In genomic region chr19:39467941-39468340, GRCh38 we compare ENCODE assay signal across 19 cellular contexts. TPM values are rescaled to one million over a fixed set of nuclear protein-coding genes. Genes with fewer than 3 reads are reported as not detected.
DNase-seq lines count a peak whose midpoint lies in the region; ATAC-seq and TF ChIP-seq lines count a peak whose summit lies in the region.
"Had no signal": no experiment of that assay in that cellular context is flagged by ENCODE, and none has a peak within 500 bp of the region (broad histone marks: within the 10 kb centered on the region; RNA-seq: fewer than 3 reads in every experiment).

No MANE protein-coding gene starts in this region.

- H3K4me3 Mint-ChIP-seq in activated CD4-positive, alpha-beta T cell treated with anti-CD3 and anti-CD28 coated beads, Interleukin-2, amount 10 ng/mL, durations not matched to agents 7 days and 5 days, result no peak overlapping the region
- H3K4me3 Mint-ChIP-seq in T-helper 17 cell (no peak overlapping the region), endothelial cell (ENCODE audit: unreplicated experiment) (peak overlapping the region; percentile 7)
- H3K4me3 Mint-ChIP-seq: CD4-positive, CD25-positive, alpha-beta regulatory T cell; CD8-positive, alpha-beta memory T cell; GM23338 had no signal

- peaks cover 100% of the 10 kb centered on the region for H3K36me3 ChIP-seq in BLaER1

- ATAC-seq in T-helper 17 cell (no peak), HG03442 (IDR thresholded peaks at IDR 0.05; ENCODE audit: unreplicated experiment) (no peak)
- ATAC-seq: GM23338 had no signal

- peaks cover 51% of the 10 kb centered on the region for H3K36me3 Mint-ChIP-seq in activated CD4-positive, alpha-beta T cell treated with anti-CD3 and anti-CD28 coated beads, Interleukin-2, amount 10 ng/mL, durations not matched to agents 7 days and 5 days (ENCODE audit: low read depth)
- peaks cover 16% of the 10 kb centered on the region for H3K36me3 Mint-ChIP-seq in T-helper 17 cell (ENCODE audit: low read depth)
- peaks cover 60% of the 10 kb centered on the region for H3K36me3 Mint-ChIP-seq in endothelial cell (ENCODE audit: low read depth, unreplicated experiment)

- CTCF ChIA-PET in activated CD4-positive, alpha-beta T cell treated with anti-CD3 and anti-CD28 coated beads, Interleukin-2, amount 10 ng/mL, durations not matched to agents 7 days and 5 days (lab: Charles Lee), result no interaction called here

- no peak for DNase-seq in activated CD4-positive, alpha-beta T cell treated with anti-CD3 and anti-CD28 coated beads, Interleukin-2, amount 10 ng/mL, durations not matched to agents 7 days and 5 days
- no peak for DNase-seq in activated CD4-positive, alpha-beta T cell treated with anti-CD3 and anti-CD28 coated beads for 48 hours
- no peak for DNase-seq in T-helper 17 cell
- DNase-seq in endothelial cell (ENCODE audit: low spot score), result no peak
- DNase-seq in 8988T, result no peak
- DNase-seq: C1 segment of cervical spinal cord; CD4-positive, CD25-positive, alpha-beta regulatory T cell; CD8-positive, alpha-beta memory T cell; COR-L47; DMS 273 treated with DMSO at 0.1 percent for 48 hours; DMS53; DND-41; EL had no signal

- H3K9ac ChIP-seq in BLaER1, result no peak overlapping the region

- peak overlapping the region; percentile 69 for H3K4me2 ChIP-seq in BLaER1
- H3K4me2 ChIP-seq: GM23338 had no signal

- H3K9me3 ChIP-seq in BLaER1, result no peaks in the 10 kb centered on the region
- H3K9me3 ChIP-seq in T-helper 17 cell (ENCODE audit: control insufficient read depth, low read length, poor library complexity, severe bottlenecking), result no peaks in the 10 kb centered on the region

- peak overlapping the region; percentile 66 for H3K27ac ChIP-seq in BLaER1
- H3K27ac ChIP-seq: 22Rv1 had no signal

- peak overlapping the region; percentile 38 for H3K27ac Mint-ChIP-seq in activated CD4-positive, alpha-beta T cell treated with anti-CD3 and anti-CD28 coated beads, Interleukin-2, amount 10 ng/mL, durations not matched to agents 7 days and 5 days
- peak overlapping the region; percentile 41 for H3K27ac Mint-ChIP-seq in T-helper 17 cell
- no peak overlapping the region for H3K27ac Mint-ChIP-seq in endothelial cell (ENCODE audit: unreplicated experiment)
- H3K27ac Mint-ChIP-seq: CD4-positive, CD25-positive, alpha-beta regulatory T cell; GM23338 had no signal

- TF ChIP-seq CTCF in endothelial cell (IDR thresholded peaks at IDR 0.05; ENCODE audit: unreplicated experiment), result no peak

- no peaks in the 10 kb centered on the region for H3K27me3 ChIP-seq in BLaER1

- H3K4me1 ChIP-seq in BLaER1, result peaks cover 55% of the 10 kb centered on the region

- H3K27me3 Mint-ChIP-seq in activated CD4-positive, alpha-beta T cell treated with anti-CD3 and anti-CD28 coated beads, Interleukin-2, amount 10 ng/mL, durations not matched to agents 7 days and 5 days, result no peaks in the 10 kb centered on the region
- H3K27me3 Mint-ChIP-seq in T-helper 17 cell (no peaks in the 10 kb centered on the region), endothelial cell (ENCODE audit: unreplicated experiment) (peaks cover 11% of the 10 kb centered on the region)
- H3K27me3 Mint-ChIP-seq: CD4-positive, CD25-positive, alpha-beta regulatory T cell; CD8-positive, alpha-beta memory T cell had no signal

- POLR2A ChIA-PET in activated CD4-positive, alpha-beta T cell treated with anti-CD3 and anti-CD28 coated beads, Interleukin-2, amount 10 ng/mL, durations not matched to agents 7 days and 5 days (lab: Charles Lee), result no interaction called here

- peaks cover 4% of the 10 kb centered on the region for H3K4me1 Mint-ChIP-seq in activated CD4-positive, alpha-beta T cell treated with anti-CD3 and anti-CD28 coated beads, Interleukin-2, amount 10 ng/mL, durations not matched to agents 7 days and 5 days
- H3K4me1 Mint-ChIP-seq in T-helper 17 cell (peaks cover 11% of the 10 kb centered on the region), endothelial cell (ENCODE audit: unreplicated experiment) (no peaks in the 10 kb centered on the region)
- H3K4me1 Mint-ChIP-seq: GM23338 had no signal

- H4K20me1 ChIP-seq in BLaER1, result peaks cover 55% of the 10 kb centered on the region

- H3K9me3 Mint-ChIP-seq in activated CD4-positive, alpha-beta T cell treated with anti-CD3 and anti-CD28 coated beads, Interleukin-2, amount 10 ng/mL, durations not matched to agents 7 days and 5 days, result no peaks in the 10 kb centered on the region
- no peaks in the 10 kb centered on the region for H3K9me3 Mint-ChIP-seq in endothelial cell (ENCODE audit: unreplicated experiment)
- H3K9me3 Mint-ChIP-seq: CD8-positive, alpha-beta memory T cell; GM23338 had no signal

- H3K4me3 ChIP-seq in BLaER1, result no peak overlapping the region
- H3K4me3 ChIP-seq: GM23338 had no signal

RNA-seq across cellular contexts. Expression of gene TIMM50, which starts 12.7 kb away (rescaled TPM):
- 10 to 100 TPM; 45.7 to 56.8 TPM for total RNA-seq in activated CD4-positive, alpha-beta T cell treated with anti-CD3 and anti-CD28 coated beads, Interleukin-2, amount 10 ng/mL, durations not matched to agents 7 days and 5 days
- total RNA-seq in T-helper 17 cell (10 to 100 TPM; 44.9 to 53.0 TPM), endothelial cell (ENCODE audit: unreplicated experiment) (86.2 TPM)

RNA-seq across cellular contexts. Expression of gene SUPT5H, which starts 22.6 kb away (rescaled TPM):
- total RNA-seq in activated CD4-positive, alpha-beta T cell treated with anti-CD3 and anti-CD28 coated beads, Interleukin-2, amount 10 ng/mL, durations not matched to agents 7 days and 5 days, result 100 to 1,000 TPM; 144 to 150 TPM
- total RNA-seq in T-helper 17 cell (100 to 1,000 TPM; 346 to 352 TPM), endothelial cell (ENCODE audit: unreplicated experiment) (139 TPM)

RNA-seq across cellular contexts. Expression of gene DLL3, which starts 30.8 kb away (rescaled TPM):
- total RNA-seq in activated CD4-positive, alpha-beta T cell treated with anti-CD3 and anti-CD28 coated beads, Interleukin-2, amount 10 ng/mL, durations not matched to agents 7 days and 5 days, result under 1 TPM in 1 of 2 experiments, not detected in 1; 0.35 TPM
- total RNA-seq in T-helper 17 cell (not detected), endothelial cell (ENCODE audit: unreplicated experiment) (42.7 TPM)

RNA-seq across cellular contexts. Expression of gene RPS16, which starts 32.2 kb away (rescaled TPM):
- 1,000 to 10,000 TPM; 2,465 to 3,009 TPM for total RNA-seq in activated CD4-positive, alpha-beta T cell treated with anti-CD3 and anti-CD28 coated beads, Interleukin-2, amount 10 ng/mL, durations not matched to agents 7 days and 5 days
- total RNA-seq in T-helper 17 cell (1,000 to 10,000 TPM; 3,790 to 3,904 TPM), endothelial cell (ENCODE audit: unreplicated experiment) (2,151 TPM)

RNA-seq across cellular contexts. Expression of gene SELENOV, which starts 47.0 kb away (rescaled TPM):
- not detected for total RNA-seq in activated CD4-positive, alpha-beta T cell treated with anti-CD3 and anti-CD28 coated beads, Interleukin-2, amount 10 ng/mL, durations not matched to agents 7 days and 5 days
- total RNA-seq in T-helper 17 cell (not detected), endothelial cell (ENCODE audit: unreplicated experiment) (2.9 TPM)
- total RNA-seq: A673; CD4-positive, CD25-positive, alpha-beta regulatory T cell; CD8-positive, alpha-beta memory T cell; HT-29 had no signal

Comparison
In these comparisons a context has a peak if more than half of its experiments do, and no peak if none do; other contexts are left out.
1. RNA of gene DLL3, which starts 30.8 kb away (total RNA-seq): 42.7 TPM in endothelial cell (single experiment); 0.35 TPM in activated CD4-positive, alpha-beta T cell treated with anti-CD3 and anti-CD28 coated beads, Interleukin-2, amount 10 ng/mL, durations not matched to agents 7 days and 5 days and not detected in T-helper 17 cell; every median in the first group is over 10 times any median in the second.